1 cellular context compared by ENCODE assay signal in genomic region chr19:40006273-40006691, GRCh38.
TF ChIP-seq lines count a peak whose summit lies in the region.

No MANE protein-coding gene starts in this region.

TF ChIP-seq in endothelial cell of umbilical vein, 7 proteins besides CTCF, POLR2A, EP300 and RAD21 (continued from another document):
- no peak for TF ChIP-seq EZH2 (IDR thresholded peaks at IDR 0.05; ENCODE audit: borderline replicate concordance, low read depth, low read length, severe bottlenecking)
- TF ChIP-seq GATA2 (IDR thresholded peaks at IDR 0.05; ENCODE audit: insufficient read depth, insufficient read length, low read depth, low read length): no peak
